ENCODE assay signal across 16 cellular contexts in genomic region chr4:8081171-8081570, GRCh38.
DNase-seq lines count a peak whose midpoint lies in the region; ATAC-seq, FAIRE-seq and TF ChIP-seq lines count a peak whose summit lies in the region.
"Had no signal": no experiment of that assay in that cellular context is flagged by ENCODE, and none has a peak within 500 bp of the region (broad histone marks: within the 10 kb centered on the region; RNA-seq: fewer than 3 reads in every experiment).

No MANE protein-coding gene starts in this region.

- TF ChIP-seq CTCF in CD14-positive monocyte (IDR thresholded peaks at IDR 0.05) (no peak), H1 (IDR thresholded peaks at IDR 0.05; ENCODE audit: control extremely low read depth in 1 of 3, insufficient read depth in 1 of 3, low read depth in 1 of 3, low read length in 3 of 3) (no peak), sigmoid colon (IDR thresholded peaks at IDR 0.05) (no peak)

- H4K8ac ChIP-seq in H1 (ENCODE audit: extremely low read depth, insufficient read depth, low read length) (no peak overlapping the region), neuronal stem cell (ENCODE audit: low read depth, low read length) (no peak overlapping the region)

- H3K9ac ChIP-seq in BLaER1 (0 out of 2 replicates have a peak overlapping the region, but pooled peaks have one; percentile 26), H1 (replicated peaks in 1 of 4; ENCODE audit: extremely low read depth in 1 of 4, low read depth in 3 of 4, low read length in 3 of 4) (no peak overlapping the region), neuronal stem cell (ENCODE audit: low read depth, low read length, poor library complexity) (peak overlapping the region; percentile 34)

- TF ChIP-seq EP300 in H1 (IDR thresholded peaks at IDR 0.05; ENCODE audit: borderline replicate concordance in 1 of 2, low read depth in 2 of 2, low read length in 2 of 2) = no peak
- no peak for TF ChIP-seq EP300 in sigmoid colon (IDR thresholded peaks at IDR 0.05)

- WGBS in H1 (ENCODE audit: extremely low coverage in 1 of 2, insufficient coverage in 1 of 2, insufficient read length in 1 of 2, insufficient replicate concordance in 2 of 2, low coverage in 1 of 2, low lambda C conversion rate in 2 of 2, missing lambda C conversion rate in 1 of 2), 2 experiments = 88% methylated on average over 11 of the region's 11 CpGs; no CpG with 5 or more reads in 1 of the 2 experiments
- no CpG with 5 or more reads among the region's 11 CpGs for WGBS in neuronal stem cell (ENCODE audit: extremely low coverage in 2 of 2, insufficient read length in 2 of 2, insufficient replicate concordance in 1 of 2), 2 donors
- WGBS in sigmoid colon, 2 donors = 87 to 88% methylated on average over 11 of the region's 11 CpGs

- TF ChIP-seq POLR2A in H1 (IDR thresholded peaks at IDR 0.05; ENCODE audit: control extremely low read depth in 1 of 2, low read depth in 2 of 2, low read length in 2 of 2) = no peak
- no peak for TF ChIP-seq POLR2A in sigmoid colon (IDR thresholded peaks at IDR 0.05)

- H3K79me2 ChIP-seq in H1 (ENCODE audit: control insufficient read depth in 1 of 2, insufficient read depth in 2 of 2, low read length in 2 of 2) = no peaks in the 10 kb centered on the region

- H3K36me3 Mint-ChIP-seq in CD14-positive monocyte = no peaks in the 10 kb centered on the region
- H3K36me3 Mint-ChIP-seq: CD8-positive, alpha-beta memory T cell; IgD-negative memory B cell had no signal

- H3K36me3 ChIP-seq in BLaER1 (no peaks in the 10 kb centered on the region), H1 (ENCODE audit: control insufficient read depth in 2 of 4, insufficient read depth in 4 of 4, low read length in 3 of 4) (no peaks in the 10 kb centered on the region), neuronal stem cell (replicated peaks in 1 of 2; ENCODE audit: control insufficient read depth in 2 of 2, insufficient read depth in 2 of 2, low read length in 2 of 2) (no peaks in the 10 kb centered on the region), H7 (replicated peaks; ENCODE audit: control insufficient read depth, insufficient read depth, low read length) (no peaks in the 10 kb centered on the region), sigmoid colon (no peaks in the 10 kb centered on the region)

- H2BK120ac ChIP-seq in H1 (replicated peaks; ENCODE audit: low read depth, low read length) (no peak overlapping the region), neuronal stem cell (ENCODE audit: low read depth, low read length) (no peak overlapping the region)

- no peak for FAIRE-seq in H1 (lab: Jason Lieb, UNC)
- FAIRE-seq: A204.1 had no signal

- H3K4me3 Mint-ChIP-seq in CD14-positive monocyte = no peak overlapping the region
- H3K4me3 Mint-ChIP-seq: B cell; CD8-positive, alpha-beta memory T cell; IgD-negative memory B cell had no signal

- H3K79me1 ChIP-seq in H1 (ENCODE audit: low read depth, low read length) (no peaks in the 10 kb centered on the region), neuronal stem cell (ENCODE audit: low read depth, low read length) (no peaks in the 10 kb centered on the region)

- H3K4me2 ChIP-seq in BLaER1 (peak overlapping the region; percentile 94), H1 (ENCODE audit: insufficient read depth in 1 of 2, low read depth in 2 of 2, low read length in 2 of 2) (no peak overlapping the region), neuronal stem cell (ENCODE audit: insufficient read depth, low read length, poor library complexity, severe bottlenecking) (no peak overlapping the region)

- H2AFZ ChIP-seq in H1 (ENCODE audit: low read length) (no peak overlapping the region), neuronal stem cell (ENCODE audit: low read length) (no peak overlapping the region)

- peaks cover 6 to 25% (median 20%) of the 10 kb centered on the region in 3 donors for H3K27me3 Mint-ChIP-seq in CD14-positive monocyte (ENCODE audit: low read depth in 3 of 3)
- H3K27me3 Mint-ChIP-seq: CD8-positive, alpha-beta memory T cell had no signal

- H4K91ac ChIP-seq in H1 (replicated peaks; ENCODE audit: insufficient read length, low read length) = peak overlapping the region; percentile 39
- H4K91ac ChIP-seq in neuronal stem cell (ENCODE audit: low read depth, low read length, poor library complexity) = no peak overlapping the region

- H2AK5ac ChIP-seq in H1 (ENCODE audit: low read depth, low read length) (peak overlapping the region; percentile 75; the same call in 1 of the 2 replicates), neuronal stem cell (ENCODE audit: low read depth, low read length) (peak overlapping the region; percentile 94)

- H2BK5ac ChIP-seq in H1 (ENCODE audit: low read depth, low read length) (peak overlapping the region; percentile 52), neuronal stem cell (ENCODE audit: low read length) (peak overlapping the region; percentile 94)

- no peak overlapping the region for H2BK15ac ChIP-seq in H1 (ENCODE audit: low read length)
- peak overlapping the region; percentile 45 for H2BK15ac ChIP-seq in neuronal stem cell (ENCODE audit: low read length)

- CTCF ChIA-PET in H1 (lab: Charles Lee; ENCODE audit: partially characterized antibody) = interaction anchor here (0.8 to 1.8 kb wide), 6 partner anchors 9 to 433 kb away, joined by 3 to 6 read pairs (median 3); no protein-coding TSS in a partner anchor

- no peaks in the 10 kb centered on the region; the same call in 1 of the 2 replicates for H3K23me2 ChIP-seq in H1 (ENCODE audit: low read depth, low read length)

- no peak overlapping the region for H3K23ac ChIP-seq in H1 (ENCODE audit: insufficient read length)
- no peak overlapping the region for H3K23ac ChIP-seq in neuronal stem cell (ENCODE audit: low read depth, low read length, poor library complexity)

- H3K4me1 ChIP-seq in BLaER1 (peaks cover 92% of the 10 kb centered on the region), H1 (replicated peaks in 1 of 4; ENCODE audit: control insufficient read depth in 3 of 4, insufficient read depth in 4 of 4, low read length in 3 of 4) (peaks cover 4 to 8% (median 7%) of the 10 kb centered on the region in 4 experiments; a peak in 6 of 7 replicates), neuronal stem cell (ENCODE audit: control insufficient read depth in 2 of 2, insufficient read depth in 1 of 2, low read depth in 1 of 2, low read length in 2 of 2) (peaks cover 6 to 20% of the 10 kb centered on the region in 2 donors), sigmoid colon (no peaks in the 10 kb centered on the region)
- H3K4me1 ChIP-seq: Caco-2 had no signal

- H3K4ac ChIP-seq in H1 (replicated peaks; ENCODE audit: insufficient read length, low read depth, low read length) (peak overlapping the region; percentile 28), neuronal stem cell (ENCODE audit: low read length) (no peak overlapping the region)

- POLR2A ChIA-PET in H1 (lab: Charles Lee; ENCODE audit: partially characterized antibody) = interaction anchor here (1.2 to 1.6 kb wide), 2 partner anchors 13 to 18 kb away, joined by 3 to 5 read pairs; no protein-coding TSS in a partner anchor

- H3K18ac ChIP-seq in H1 (ENCODE audit: extremely low read depth, low read length) (no peak overlapping the region), neuronal stem cell (ENCODE audit: low read length) (peak overlapping the region; percentile 81)

- peak overlapping the region; percentile 82; the same call in 1 of the 2 replicates for H2BK12ac ChIP-seq in H1 (ENCODE audit: low read depth, low read length)
- peak overlapping the region; percentile 14 for H2BK12ac ChIP-seq in neuronal stem cell (ENCODE audit: low read length)

- no peaks in the 10 kb centered on the region for H3K4me1 Mint-ChIP-seq in CD14-positive monocyte
- H3K4me1 Mint-ChIP-seq: B cell; CD8-positive, alpha-beta memory T cell had no signal

- H3K9me3 ChIP-seq in BLaER1 = peaks cover 11% of the 10 kb centered on the region
- H3K9me3 ChIP-seq in H1 (ENCODE audit: insufficient read depth in 2 of 2, low read depth in 1 of 2, low read length in 1 of 2) = no peaks in the 10 kb centered on the region
- H3K9me3 ChIP-seq in neuronal stem cell (replicated peaks in 1 of 2; ENCODE audit: control insufficient read depth in 2 of 2, insufficient read depth in 1 of 2, low read depth in 1 of 2, low read length in 2 of 2) = no peaks in the 10 kb centered on the region
- no peaks in the 10 kb centered on the region for H3K9me3 ChIP-seq in sigmoid colon
- H3K9me3 ChIP-seq: Caco-2 had no signal

- ATAC-seq in HG03442 (IDR thresholded peaks at IDR 0.05; ENCODE audit: unreplicated experiment) = no peak
- ATAC-seq: HCT116 had no signal

- no peak overlapping the region for H2BK20ac ChIP-seq in H1 (ENCODE audit: low read length)

- no peak overlapping the region for H3K56ac ChIP-seq in H1 (replicated peaks; ENCODE audit: insufficient read length, low read depth, low read length)

- no peak overlapping the region for H3K27ac Mint-ChIP-seq in CD14-positive monocyte
- H3K27ac Mint-ChIP-seq: B cell; CD8-positive, alpha-beta memory T cell; IgD-negative memory B cell had no signal

- H3K14ac ChIP-seq in H1 (ENCODE audit: insufficient read length) (no peak overlapping the region), neuronal stem cell (ENCODE audit: low read length) (peak overlapping the region; percentile 79)

- no peak for TF ChIP-seq RAD21 in H1 (IDR thresholded peaks at IDR 0.05 in 1 of 2, conservative IDR thresholded peaks at IDR 0.05 in 1 of 2; ENCODE audit: low read depth in 2 of 2, low read length in 2 of 2)

- H4K5ac ChIP-seq in H1 (ENCODE audit: insufficient read length, low read depth, low read length) = no peak overlapping the region

- H3K4me3 ChIP-seq in BLaER1 (peak overlapping the region; percentile 35; the same call in 1 of the 2 replicates), H1 (ENCODE audit: extremely low read depth in 1 of 4, insufficient read depth in 2 of 4, low read depth in 3 of 4, low read length in 4 of 4) (no peak overlapping the region), neuronal stem cell (ENCODE audit: low read length in 2 of 2) (no peak overlapping the region), H7 (ENCODE audit: insufficient read depth, low read depth, low read length) (no peak overlapping the region), sigmoid colon (no peak overlapping the region)

- H3K27ac ChIP-seq in BLaER1 (peak overlapping the region; percentile 43; the same call in 1 of the 2 replicates), H1 (ENCODE audit: low read depth, low read length) (no peak overlapping the region), neuronal stem cell (replicated peaks; ENCODE audit: low read length) (no peak overlapping the region), sigmoid colon (no peak overlapping the region)

- DNase-seq in CD14-positive monocyte (ENCODE audit: low spot score) (peak; percentile 20), H1 (ENCODE audit: low read depth in 1 of 2, low spot score in 2 of 2) (no peak), neuronal stem cell (ENCODE audit: low spot score) (no peak), germinal center (ENCODE audit: low spot score) (no peak), H7 (no peak), sigmoid colon (no peak)
- DNase-seq: Caco-2; CD8-positive, alpha-beta memory T cell; DMS53; GF-D8 had no signal

- no peaks in the 10 kb centered on the region for H3K9me3 Mint-ChIP-seq in CD14-positive monocyte
- H3K9me3 Mint-ChIP-seq: CD8-positive, alpha-beta memory T cell; IgD-negative memory B cell had no signal

- H3K27me3 ChIP-seq in BLaER1 (no peaks in the 10 kb centered on the region), H1 (replicated peaks in 1 of 4; ENCODE audit: control insufficient read depth in 3 of 4, extremely low read depth in 1 of 4, insufficient read depth in 3 of 4, low read length in 3 of 4) (no peaks in the 10 kb centered on the region), neuronal stem cell (ENCODE audit: control insufficient read depth in 3 of 3, insufficient read depth in 3 of 3, low read depth in 1 of 3, low read length in 3 of 3) (peaks cover 0 to 28% (median 0%) of the 10 kb centered on the region in 3 experiments), H7 (ENCODE audit: control insufficient read depth, insufficient read depth, low read length) (no peaks in the 10 kb centered on the region), sigmoid colon (no peaks in the 10 kb centered on the region)

- no peaks in the 10 kb centered on the region; the same call in 1 of the 2 replicates for H4K20me1 ChIP-seq in BLaER1
- H4K20me1 ChIP-seq in H1 (replicated peaks in 1 of 2; ENCODE audit: control insufficient read depth in 1 of 2, insufficient read depth in 2 of 2, low read length in 2 of 2) = no peaks in the 10 kb centered on the region

- intact Hi-C loops in CD14-positive monocyte (cut with micrococcal nuclease) (no loop called here), sigmoid colon (cut with DNase I) (no loop called here)

Comparison
In these comparisons a context has a peak if more than half of its experiments do, and no peak if none do; other contexts are left out.
1. H3K9ac ChIP-seq: peak in BLaER1 (single experiment) and neuronal stem cell (single experiment); none in H1 (0 of 4).